8 cellular contexts compared by ENCODE assay signal in genomic region chr18:48455555-48456478, GRCh38. TPM values are rescaled to one million over a fixed set of nuclear protein-coding genes. Genes with fewer than 3 reads are reported as not detected.
A peak's percentile ranks its signal among the peaks of the same experiment; 100 is the strongest.
DNase-seq lines count a peak whose midpoint lies in the region; ATAC-seq lines count a peak whose summit lies in the region.

No MANE protein-coding gene starts in this region.

- no peak for DNase-seq in activated CD4-positive, CD25-positive, alpha-beta regulatory T cell treated with anti-CD3 and anti-CD28 coated beads, Interleukin-2, amount 50 U/mL, for 72 hours
- peak; percentile 35 to 58 for DNase-seq in activated T-cell treated with anti-CD3 and anti-CD28 coated beads, Interleukin-2, amount 50 U/mL, for 72 hours
- peak; percentile 7 to 11 (median 7) for DNase-seq in immature natural killer cell
- DNase-seq in stimulated activated effector memory CD8-positive, alpha-beta T cell treated with anti-CD3 and anti-CD28 coated beads, Interleukin-12 subunit alpha, Interleukin-12 subunit beta, amount 100 ng/mL, for 72 hours (ENCODE audit: low spot score in 2 of 2) = peak in 1 of 2 donors; percentile 9
- no peak for DNase-seq in pons (ENCODE audit: low spot score)

- H3K36me3 Mint-ChIP-seq in activated T-cell treated with anti-CD3 and anti-CD28 coated beads, Interleukin-2, amount 50 U/mL, for 72 hours (ENCODE audit: insufficient read depth in 2 of 2) = no peaks in the 10 kb centered on the region
- H3K36me3 Mint-ChIP-seq in immature natural killer cell = no peaks in the 10 kb centered on the region
- H3K36me3 Mint-ChIP-seq in stimulated activated effector memory CD8-positive, alpha-beta T cell treated with anti-CD3 and anti-CD28 coated beads, Interleukin-12 subunit alpha, Interleukin-12 subunit beta, amount 100 ng/mL, for 72 hours = no peaks in the 10 kb centered on the region

- ATAC-seq in activated CD4-positive, CD25-positive, alpha-beta regulatory T cell treated with anti-CD3 and anti-CD28 coated beads, Interleukin-2, amount 50 U/mL, for 24 hours = peak; percentile 51 to 59
- ATAC-seq in activated T-cell treated with anti-CD3 and anti-CD28 coated beads, Interleukin-2, amount 50 U/mL, for 72 hours (replicated peaks in 1 of 2) = peak; percentile 78 to 86
- ATAC-seq in stimulated activated effector memory CD8-positive, alpha-beta T cell treated with anti-CD3 and anti-CD28 coated beads, Interleukin-12 subunit alpha, Interleukin-12 subunit beta, amount 100 ng/mL, for 72 hours = peak; percentile 86
- ATAC-seq in HG03378 (IDR thresholded peaks at IDR 0.05; ENCODE audit: unreplicated experiment) (no peak), HG03432 (IDR thresholded peaks at IDR 0.05; ENCODE audit: unreplicated experiment) (no peak)

- peak overlapping the region in 1 of 2 donors; percentile 27 for H3K4me3 Mint-ChIP-seq in activated T-cell treated with anti-CD3 and anti-CD28 coated beads, Interleukin-2, amount 50 U/mL, for 72 hours
- H3K4me3 Mint-ChIP-seq in immature natural killer cell = peak overlapping the region in 3 of 5 donors; percentile 7 to 43 (median 21)
- no peak overlapping the region for H3K4me3 Mint-ChIP-seq in stimulated activated effector memory CD8-positive, alpha-beta T cell treated with anti-CD3 and anti-CD28 coated beads, Interleukin-12 subunit alpha, Interleukin-12 subunit beta, amount 100 ng/mL, for 72 hours

- H3K27ac Mint-ChIP-seq in activated T-cell treated with anti-CD3 and anti-CD28 coated beads, Interleukin-2, amount 50 U/mL, for 72 hours = no peak overlapping the region
- H3K27ac Mint-ChIP-seq in immature natural killer cell = peak overlapping the region in 3 of 6 donors; percentile 2 to 61 (median 45)
- no peak overlapping the region for H3K27ac Mint-ChIP-seq in stimulated activated effector memory CD8-positive, alpha-beta T cell treated with anti-CD3 and anti-CD28 coated beads, Interleukin-12 subunit alpha, Interleukin-12 subunit beta, amount 100 ng/mL, for 72 hours

- H3K9me3 Mint-ChIP-seq in activated T-cell treated with anti-CD3 and anti-CD28 coated beads, Interleukin-2, amount 50 U/mL, for 72 hours = no peaks in the 10 kb centered on the region
- H3K9me3 Mint-ChIP-seq in immature natural killer cell = no peaks in the 10 kb centered on the region
- H3K9me3 Mint-ChIP-seq in stimulated activated effector memory CD8-positive, alpha-beta T cell treated with anti-CD3 and anti-CD28 coated beads, Interleukin-12 subunit alpha, Interleukin-12 subunit beta, amount 100 ng/mL, for 72 hours = no peaks in the 10 kb centered on the region

- peaks cover 24% of the 10 kb centered on the region for H3K4me1 Mint-ChIP-seq in activated T-cell treated with anti-CD3 and anti-CD28 coated beads, Interleukin-2, amount 50 U/mL, for 72 hours (ENCODE audit: low read depth)
- peaks cover 23 to 37% of the 10 kb centered on the region in 2 donors for H3K4me1 Mint-ChIP-seq in immature natural killer cell
- H3K4me1 Mint-ChIP-seq in stimulated activated effector memory CD8-positive, alpha-beta T cell treated with anti-CD3 and anti-CD28 coated beads, Interleukin-12 subunit alpha, Interleukin-12 subunit beta, amount 100 ng/mL, for 72 hours = peaks cover 19% of the 10 kb centered on the region

- H3K27me3 Mint-ChIP-seq in activated T-cell treated with anti-CD3 and anti-CD28 coated beads, Interleukin-2, amount 50 U/mL, for 72 hours (ENCODE audit: low read depth) = peaks cover 70% of the 10 kb centered on the region
- peaks cover 4 to 16% (median 13%) of the 10 kb centered on the region in 3 donors for H3K27me3 Mint-ChIP-seq in immature natural killer cell (ENCODE audit: low read depth in 3 of 3)

RNA-seq across cellular contexts. Expression of gene ZBTB7C, which starts 46.6 kb away (rescaled TPM):
- total RNA-seq in activated T-cell treated with anti-CD3 and anti-CD28 coated beads, Interleukin-2, amount 50 U/mL, for 72 hours = under 1 TPM in 1 of 2 donors, not detected in 1; 0.05 TPM
- polyA plus RNA-seq in immature natural killer cell = not detected

Comparison
In these comparisons a context has a peak if more than half of its experiments do, and no peak if none do; other contexts are left out.
1. ATAC-seq: peak in activated CD4-positive, CD25-positive, alpha-beta regulatory T cell treated with anti-CD3 and anti-CD28 coated beads, Interleukin-2, amount 50 U/mL, for 24 hours (2 of 2), activated T-cell treated with anti-CD3 and anti-CD28 coated beads, Interleukin-2, amount 50 U/mL, for 72 hours (2 of 2) and stimulated activated effector memory CD8-positive, alpha-beta T cell treated with anti-CD3 and anti-CD28 coated beads, Interleukin-12 subunit alpha, Interleukin-12 subunit beta, amount 100 ng/mL, for 72 hours (single experiment); none in HG03378 (single experiment) and HG03432 (single experiment).
2. DNase-seq: peak in activated T-cell treated with anti-CD3 and anti-CD28 coated beads, Interleukin-2, amount 50 U/mL, for 72 hours (2 of 2) and immature natural killer cell (3 of 3); none in activated CD4-positive, CD25-positive, alpha-beta regulatory T cell treated with anti-CD3 and anti-CD28 coated beads, Interleukin-2, amount 50 U/mL, for 72 hours (single experiment) and pons (single experiment).